1 cellular context compared by ENCODE assay signal in the genomic region with DNA sequence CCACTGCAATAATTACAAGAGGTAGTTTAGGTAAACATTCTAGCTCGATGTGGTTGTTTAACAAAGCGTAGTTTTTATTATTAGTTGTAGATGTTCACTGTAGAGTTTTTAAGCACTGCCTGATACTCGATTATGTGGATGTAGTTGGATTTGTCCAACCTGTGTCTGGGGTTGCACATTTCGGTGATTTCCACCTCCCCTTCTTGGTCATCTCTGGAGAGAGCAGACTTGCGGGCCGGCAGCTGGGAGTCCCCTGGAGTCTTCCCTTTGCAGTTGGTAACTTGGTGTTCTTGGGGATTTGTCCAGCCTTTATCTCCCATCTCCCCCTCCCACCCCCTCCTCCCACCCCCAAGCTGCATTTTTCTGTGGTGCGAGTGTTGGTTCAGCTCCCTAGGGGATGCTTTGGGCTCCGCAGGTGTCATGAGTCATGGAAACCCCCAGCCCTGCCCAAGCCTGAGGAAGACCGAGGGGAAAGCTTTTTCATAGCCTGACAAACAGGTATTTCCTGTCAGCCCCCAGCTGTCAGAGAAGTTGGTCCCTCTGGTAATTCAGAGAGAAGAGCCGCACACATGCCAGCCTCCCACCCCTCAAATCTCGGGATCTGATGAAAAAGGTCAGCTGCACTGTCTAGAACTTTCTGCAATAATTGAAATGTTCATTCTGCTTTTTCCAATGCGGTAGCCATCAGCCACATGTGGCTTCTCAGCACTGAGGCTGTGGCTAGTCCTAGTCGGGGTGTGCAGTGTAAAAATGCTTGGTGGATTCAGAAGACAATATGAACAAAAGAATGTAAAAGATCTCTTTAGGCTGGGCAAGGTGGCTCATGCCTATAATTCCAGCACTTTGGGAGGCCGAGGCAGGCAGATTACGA.
TF ChIP-seq lines count a peak whose summit lies in the region.

No MANE protein-coding gene starts in this region.

TF ChIP-seq in GM12878, 131 proteins besides CTCF, POLR2A, EP300 and RAD21 (continued from another document):
- TF ChIP-seq, protein P1, sequence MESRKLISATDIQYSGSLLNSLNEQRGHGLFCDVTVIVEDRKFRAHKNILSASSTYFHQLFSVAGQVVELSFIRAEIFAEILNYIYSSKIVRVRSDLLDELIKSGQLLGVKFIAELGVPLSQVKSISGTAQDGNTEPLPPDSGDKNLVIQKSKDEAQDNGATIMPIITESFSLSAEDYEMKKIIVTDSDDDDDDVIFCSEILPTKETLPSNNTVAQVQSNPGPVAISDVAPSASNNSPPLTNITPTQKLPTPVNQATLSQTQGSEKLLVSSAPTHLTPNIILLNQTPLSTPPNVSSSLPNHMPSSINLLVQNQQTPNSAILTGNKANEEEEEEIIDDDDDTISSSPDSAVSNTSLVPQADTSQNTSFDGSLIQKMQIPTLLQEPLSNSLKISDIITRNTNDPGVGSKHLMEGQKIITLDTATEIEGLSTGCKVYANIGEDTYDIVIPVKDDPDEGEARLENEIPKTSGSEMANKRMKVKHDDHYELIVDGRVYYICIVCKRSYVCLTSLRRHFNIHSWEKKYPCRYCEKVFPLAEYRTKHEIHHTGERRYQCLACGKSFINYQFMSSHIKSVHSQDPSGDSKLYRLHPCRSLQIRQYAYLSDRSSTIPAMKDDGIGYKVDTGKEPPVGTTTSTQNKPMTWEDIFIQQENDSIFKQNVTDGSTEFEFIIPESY (IDR thresholded peaks at IDR 0.05) = no peak
- TF ChIP-seq SUZ12 (IDR thresholded peaks at IDR 0.05; ENCODE audit: unreplicated experiment) = no peak
- 0 out of 2 replicates have a peak, but pooled peaks have one; percentile 39 for TF ChIP-seq ZNF207 (IDR thresholded peaks at IDR 0.05; ENCODE audit: borderline replicate concordance)
- TF ChIP-seq, protein P2, sequence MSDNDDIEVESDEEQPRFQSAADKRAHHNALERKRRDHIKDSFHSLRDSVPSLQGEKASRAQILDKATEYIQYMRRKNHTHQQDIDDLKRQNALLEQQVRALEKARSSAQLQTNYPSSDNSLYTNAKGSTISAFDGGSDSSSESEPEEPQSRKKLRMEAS (IDR thresholded peaks at IDR 0.05; ENCODE audit: low read depth, low read length) = no peak
- no peak for TF ChIP-seq SMAD5 (IDR thresholded peaks at IDR 0.05; ENCODE audit: low read depth)
- 0 out of 4 replicates have a peak, but pooled peaks have one; percentile 36 to 48 for TF ChIP-seq BHLHE40 (IDR thresholded peaks at IDR 0.05; ENCODE audit: borderline replicate concordance in 1 of 2, low read depth in 2 of 2, low read length in 1 of 2)
- TF ChIP-seq, protein P3, sequence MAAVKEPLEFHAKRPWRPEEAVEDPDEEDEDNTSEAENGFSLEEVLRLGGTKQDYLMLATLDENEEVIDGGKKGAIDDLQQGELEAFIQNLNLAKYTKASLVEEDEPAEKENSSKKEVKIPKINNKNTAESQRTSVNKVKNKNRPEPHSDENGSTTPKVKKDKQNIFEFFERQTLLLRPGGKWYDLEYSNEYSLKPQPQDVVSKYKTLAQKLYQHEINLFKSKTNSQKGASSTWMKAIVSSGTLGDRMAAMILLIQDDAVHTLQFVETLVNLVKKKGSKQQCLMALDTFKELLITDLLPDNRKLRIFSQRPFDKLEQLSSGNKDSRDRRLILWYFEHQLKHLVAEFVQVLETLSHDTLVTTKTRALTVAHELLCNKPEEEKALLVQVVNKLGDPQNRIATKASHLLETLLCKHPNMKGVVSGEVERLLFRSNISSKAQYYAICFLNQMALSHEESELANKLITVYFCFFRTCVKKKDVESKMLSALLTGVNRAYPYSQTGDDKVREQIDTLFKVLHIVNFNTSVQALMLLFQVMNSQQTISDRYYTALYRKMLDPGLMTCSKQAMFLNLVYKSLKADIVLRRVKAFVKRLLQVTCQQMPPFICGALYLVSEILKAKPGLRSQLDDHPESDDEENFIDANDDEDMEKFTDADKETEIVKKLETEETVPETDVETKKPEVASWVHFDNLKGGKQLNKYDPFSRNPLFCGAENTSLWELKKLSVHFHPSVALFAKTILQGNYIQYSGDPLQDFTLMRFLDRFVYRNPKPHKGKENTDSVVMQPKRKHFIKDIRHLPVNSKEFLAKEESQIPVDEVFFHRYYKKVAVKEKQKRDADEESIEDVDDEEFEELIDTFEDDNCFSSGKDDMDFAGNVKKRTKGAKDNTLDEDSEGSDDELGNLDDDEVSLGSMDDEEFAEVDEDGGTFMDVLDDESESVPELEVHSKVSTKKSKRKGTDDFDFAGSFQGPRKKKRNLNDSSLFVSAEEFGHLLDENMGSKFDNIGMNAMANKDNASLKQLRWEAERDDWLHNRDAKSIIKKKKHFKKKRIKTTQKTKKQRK (IDR thresholded peaks at IDR 0.05; ENCODE audit: low read depth, low read length) = no peak
- no peak for TF ChIP-seq STAT1 (conservative IDR thresholded peaks at IDR 0.05)
- TF ChIP-seq, protein P4, sequence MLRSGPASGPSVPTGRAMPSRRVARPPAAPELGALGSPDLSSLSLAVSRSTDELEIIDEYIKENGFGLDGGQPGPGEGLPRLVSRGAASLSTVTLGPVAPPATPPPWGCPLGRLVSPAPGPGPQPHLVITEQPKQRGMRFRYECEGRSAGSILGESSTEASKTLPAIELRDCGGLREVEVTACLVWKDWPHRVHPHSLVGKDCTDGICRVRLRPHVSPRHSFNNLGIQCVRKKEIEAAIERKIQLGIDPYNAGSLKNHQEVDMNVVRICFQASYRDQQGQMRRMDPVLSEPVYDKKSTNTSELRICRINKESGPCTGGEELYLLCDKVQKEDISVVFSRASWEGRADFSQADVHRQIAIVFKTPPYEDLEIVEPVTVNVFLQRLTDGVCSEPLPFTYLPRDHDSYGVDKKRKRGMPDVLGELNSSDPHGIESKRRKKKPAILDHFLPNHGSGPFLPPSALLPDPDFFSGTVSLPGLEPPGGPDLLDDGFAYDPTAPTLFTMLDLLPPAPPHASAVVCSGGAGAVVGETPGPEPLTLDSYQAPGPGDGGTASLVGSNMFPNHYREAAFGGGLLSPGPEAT (IDR thresholded peaks at IDR 0.05; ENCODE audit: low read depth) = peak; percentile 92
- peak; percentile 90 for TF ChIP-seq HDGF (IDR thresholded peaks at IDR 0.05)
- TF ChIP-seq ZBED1 (IDR thresholded peaks at IDR 0.05; ENCODE audit: borderline replicate concordance) = 0 out of 2 replicates have a peak, but pooled peaks have one; percentile 21
- no peak for TF ChIP-seq CBX5 (IDR thresholded peaks at IDR 0.05; ENCODE audit: low read depth)
- TF ChIP-seq CEBPB (IDR thresholded peaks at IDR 0.05; ENCODE audit: borderline replicate concordance in 1 of 2, low read depth in 2 of 2, low read length in 2 of 2) = no peak
- TF ChIP-seq IKZF1 (conservative IDR thresholded peaks at IDR 0.05) = peak; percentile 81
- TF ChIP-seq NR2C1 (IDR thresholded peaks at IDR 0.05) = no peak
- no peak for TF ChIP-seq KDM1A (IDR thresholded peaks at IDR 0.05; ENCODE audit: borderline replicate concordance)
- TF ChIP-seq FOS (IDR thresholded peaks at IDR 0.05; ENCODE audit: borderline replicate concordance, extremely low read depth, insufficient read length) = no peak
- 0 out of 2 replicates have a peak, but pooled peaks have one; percentile 28 for TF ChIP-seq RCOR1 (conservative IDR thresholded peaks at IDR 0.05; ENCODE audit: low read depth, low read length)
- TF ChIP-seq BRCA1 (IDR thresholded peaks at IDR 0.05; ENCODE audit: low read depth, low read length) = no peak
- TF ChIP-seq, protein P5, sequence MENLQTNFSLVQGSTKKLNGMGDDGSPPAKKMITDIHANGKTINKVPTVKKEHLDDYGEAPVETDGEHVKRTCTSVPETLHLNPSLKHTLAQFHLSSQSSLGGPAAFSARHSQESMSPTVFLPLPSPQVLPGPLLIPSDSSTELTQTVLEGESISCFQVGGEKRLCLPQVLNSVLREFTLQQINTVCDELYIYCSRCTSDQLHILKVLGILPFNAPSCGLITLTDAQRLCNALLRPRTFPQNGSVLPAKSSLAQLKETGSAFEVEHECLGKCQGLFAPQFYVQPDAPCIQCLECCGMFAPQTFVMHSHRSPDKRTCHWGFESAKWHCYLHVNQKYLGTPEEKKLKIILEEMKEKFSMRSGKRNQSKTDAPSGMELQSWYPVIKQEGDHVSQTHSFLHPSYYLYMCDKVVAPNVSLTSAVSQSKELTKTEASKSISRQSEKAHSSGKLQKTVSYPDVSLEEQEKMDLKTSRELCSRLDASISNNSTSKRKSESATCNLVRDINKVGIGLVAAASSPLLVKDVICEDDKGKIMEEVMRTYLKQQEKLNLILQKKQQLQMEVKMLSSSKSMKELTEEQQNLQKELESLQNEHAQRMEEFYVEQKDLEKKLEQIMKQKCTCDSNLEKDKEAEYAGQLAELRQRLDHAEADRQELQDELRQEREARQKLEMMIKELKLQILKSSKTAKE (IDR thresholded peaks at IDR 0.05; ENCODE audit: low read depth, poor library complexity, severe bottlenecking) = peak; percentile 7
- no peak for TF ChIP-seq KLF5 (IDR thresholded peaks at IDR 0.05; ENCODE audit: partially characterized antibody)
- 0 out of 2 replicates have a peak, but pooled peaks have one; percentile 16 for TF ChIP-seq MEF2A (IDR thresholded peaks at IDR 0.05; ENCODE audit: insufficient read depth, low read depth, low read length)
- peak; percentile 66; the same call in 1 of the 2 replicates for TF ChIP-seq MXI1 (IDR thresholded peaks at IDR 0.05; ENCODE audit: low read depth, low read length)
- no peak for TF ChIP-seq MYC (IDR thresholded peaks at IDR 0.05; ENCODE audit: insufficient read depth, insufficient read length, insufficient replicate concordance, low read length, severe bottlenecking)
- no peak for TF ChIP-seq RBBP5 (conservative IDR thresholded peaks at IDR 0.05)
- no peak for TF ChIP-seq TARDBP (IDR thresholded peaks at IDR 0.05; ENCODE audit: borderline replicate concordance)
- no peak for TF ChIP-seq NFXL1 (IDR thresholded peaks at IDR 0.05; ENCODE audit: borderline replicate concordance)
- TF ChIP-seq SREBF2 (IDR thresholded peaks at IDR 0.05; ENCODE audit: low read length) = no peak
- no peak for TF ChIP-seq KAT2A (conservative IDR thresholded peaks at IDR 0.05; ENCODE audit: control insufficient read depth, low read depth, low read length)
- TF ChIP-seq, protein P6, sequence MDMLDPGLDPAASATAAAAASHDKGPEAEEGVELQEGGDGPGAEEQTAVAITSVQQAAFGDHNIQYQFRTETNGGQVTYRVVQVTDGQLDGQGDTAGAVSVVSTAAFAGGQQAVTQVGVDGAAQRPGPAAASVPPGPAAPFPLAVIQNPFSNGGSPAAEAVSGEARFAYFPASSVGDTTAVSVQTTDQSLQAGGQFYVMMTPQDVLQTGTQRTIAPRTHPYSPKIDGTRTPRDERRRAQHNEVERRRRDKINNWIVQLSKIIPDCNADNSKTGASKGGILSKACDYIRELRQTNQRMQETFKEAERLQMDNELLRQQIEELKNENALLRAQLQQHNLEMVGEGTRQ (IDR thresholded peaks at IDR 0.05; ENCODE audit: borderline replicate concordance, low read depth, low read length) = no peak
- no peak for TF ChIP-seq BMI1 (IDR thresholded peaks at IDR 0.05; ENCODE audit: borderline replicate concordance)
- peak; percentile 87 for TF ChIP-seq TCF12 (IDR thresholded peaks at IDR 0.05; ENCODE audit: low read depth, low read length)
- TF ChIP-seq, protein P7, sequence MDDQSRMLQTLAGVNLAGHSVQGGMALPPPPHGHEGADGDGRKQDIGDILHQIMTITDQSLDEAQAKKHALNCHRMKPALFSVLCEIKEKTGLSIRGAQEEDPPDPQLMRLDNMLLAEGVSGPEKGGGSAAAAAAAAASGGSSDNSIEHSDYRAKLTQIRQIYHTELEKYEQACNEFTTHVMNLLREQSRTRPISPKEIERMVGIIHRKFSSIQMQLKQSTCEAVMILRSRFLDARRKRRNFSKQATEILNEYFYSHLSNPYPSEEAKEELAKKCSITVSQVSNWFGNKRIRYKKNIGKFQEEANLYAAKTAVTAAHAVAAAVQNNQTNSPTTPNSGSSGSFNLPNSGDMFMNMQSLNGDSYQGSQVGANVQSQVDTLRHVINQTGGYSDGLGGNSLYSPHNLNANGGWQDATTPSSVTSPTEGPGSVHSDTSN (IDR thresholded peaks at IDR 0.05; ENCODE audit: insufficient replicate concordance, low read depth, low read length) = peak; percentile 49
- TF ChIP-seq TCF3 (IDR thresholded peaks at IDR 0.05; ENCODE audit: borderline replicate concordance, insufficient read depth, low read depth, low read length) = no peak
- peak; percentile 76 for TF ChIP-seq EED (IDR thresholded peaks at IDR 0.05; ENCODE audit: low read depth)
- TF ChIP-seq RUNX3 (IDR thresholded peaks at IDR 0.05; ENCODE audit: low read length) = peak; percentile 69
- TF ChIP-seq, protein P8, sequence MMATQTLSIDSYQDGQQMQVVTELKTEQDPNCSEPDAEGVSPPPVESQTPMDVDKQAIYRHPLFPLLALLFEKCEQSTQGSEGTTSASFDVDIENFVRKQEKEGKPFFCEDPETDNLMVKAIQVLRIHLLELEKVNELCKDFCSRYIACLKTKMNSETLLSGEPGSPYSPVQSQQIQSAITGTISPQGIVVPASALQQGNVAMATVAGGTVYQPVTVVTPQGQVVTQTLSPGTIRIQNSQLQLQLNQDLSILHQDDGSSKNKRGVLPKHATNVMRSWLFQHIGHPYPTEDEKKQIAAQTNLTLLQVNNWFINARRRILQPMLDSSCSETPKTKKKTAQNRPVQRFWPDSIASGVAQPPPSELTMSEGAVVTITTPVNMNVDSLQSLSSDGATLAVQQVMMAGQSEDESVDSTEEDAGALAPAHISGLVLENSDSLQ (IDR thresholded peaks at IDR 0.05) = peak; percentile 46; the same call in 1 of the 2 replicates
- no peak for TF ChIP-seq CHD1 (IDR thresholded peaks at IDR 0.05; ENCODE audit: low read depth, low read length)
- no peak for TF ChIP-seq ZNF24 (IDR thresholded peaks at IDR 0.05)
TF ChIP-seq in GM12878: peak in this region for 45.
